8 cellular contexts compared by ENCODE assay signal in the genomic region with DNA sequence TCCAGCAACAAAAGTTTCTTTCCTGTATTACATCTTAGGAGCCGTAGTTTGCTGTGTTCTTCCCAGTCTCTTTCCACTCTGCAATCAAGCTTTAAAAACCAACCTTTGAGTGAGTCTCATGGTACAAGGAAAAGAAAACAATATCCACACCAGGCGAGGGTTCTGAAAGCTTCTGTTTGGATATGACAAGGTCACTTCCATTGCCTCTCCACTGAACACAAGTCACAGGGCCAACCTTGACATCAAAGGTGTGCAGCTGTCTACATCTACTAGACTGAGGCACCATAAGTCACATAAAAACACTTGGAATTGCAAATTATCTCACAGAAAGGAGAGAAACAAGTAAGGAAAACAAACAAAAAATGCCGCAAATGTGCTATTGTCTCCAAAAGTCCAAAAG.
"Had no signal": no experiment of that assay in that cellular context is flagged by ENCODE, and none has a peak within 500 bp of the region (broad histone marks: within the 10 kb centered on the region; RNA-seq: fewer than 3 reads in every experiment).

No MANE protein-coding gene starts in this region.

- H3K9me3 Mint-ChIP-seq: IgD-negative memory B cell had no signal

- H3K36me3 Mint-ChIP-seq: IgD-negative memory B cell had no signal

- H3K4me3 Mint-ChIP-seq: IgD-negative memory B cell had no signal

- FAIRE-seq: HTR-8/SVneo, K562 had no signal

- H3K4me1 Mint-ChIP-seq: IgD-negative memory B cell had no signal

- H3K4me3 ChIP-seq: K562 had no signal

- DNase-seq: IMR-90, KBM-7, KG1 had no signal

- H3K4me2 ChIP-seq: KMS-11 had no signal

- H3K27me3 Mint-ChIP-seq: IgD-negative memory B cell had no signal

- H3K27ac ChIP-seq: HL-60, KMS-11 had no signal

- H3K9ac ChIP-seq: KMS-11 had no signal

- ATAC-seq: K562 had no signal

- H3K27ac Mint-ChIP-seq: IgD-negative memory B cell had no signal
